In the genomic region with DNA sequence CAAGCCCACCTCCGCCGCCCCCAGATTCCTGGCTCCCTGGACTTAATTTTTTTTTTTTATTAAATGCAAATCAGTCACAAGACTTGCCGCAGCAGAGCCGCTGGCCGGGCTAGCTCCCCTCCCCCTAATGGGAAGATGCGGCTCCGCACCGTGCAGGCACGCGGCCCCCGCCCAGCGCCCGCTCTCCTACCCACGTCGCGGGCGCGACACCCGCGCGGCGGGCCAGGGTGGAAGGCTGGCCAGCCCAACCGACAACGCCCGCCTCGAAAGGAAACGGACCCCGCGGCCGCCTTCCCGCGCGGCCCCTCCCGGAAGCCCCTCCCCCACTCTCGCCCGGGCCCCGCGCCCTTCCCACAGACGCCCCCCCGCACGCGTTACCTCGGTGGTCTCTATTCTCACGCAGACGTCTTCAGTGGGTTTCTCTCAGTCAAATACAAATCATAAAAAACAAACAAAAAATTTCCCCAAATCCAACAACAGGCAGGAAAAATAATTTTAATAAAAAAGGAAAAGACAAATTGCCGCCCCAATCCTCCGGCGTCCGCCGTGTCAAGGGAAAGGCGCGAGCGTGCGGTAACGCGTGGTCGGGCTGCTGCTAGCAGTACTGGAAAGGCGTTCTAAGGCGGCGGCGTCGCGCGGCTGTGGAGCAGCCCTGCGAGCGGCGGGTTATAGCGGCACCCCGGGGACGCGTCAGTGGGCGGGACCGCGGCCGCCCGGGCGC, we compare ENCODE assay signal across 1 cellular context.
A peak's percentile ranks its signal among the peaks of the same experiment; 100 is the strongest.
TF ChIP-seq lines count a peak whose summit lies in the region.

A gene (minus strand): TSS at position 643 of the 721 bp plus-strand sequence. CDS start 1,480 bp downstream, outside the sequence.

TF ChIP-seq in WTC11, 78 proteins besides CTCF, POLR2A, EP300 and RAD21 (continued from another document and continues in another):
- TF ChIP-seq, protein P1, sequence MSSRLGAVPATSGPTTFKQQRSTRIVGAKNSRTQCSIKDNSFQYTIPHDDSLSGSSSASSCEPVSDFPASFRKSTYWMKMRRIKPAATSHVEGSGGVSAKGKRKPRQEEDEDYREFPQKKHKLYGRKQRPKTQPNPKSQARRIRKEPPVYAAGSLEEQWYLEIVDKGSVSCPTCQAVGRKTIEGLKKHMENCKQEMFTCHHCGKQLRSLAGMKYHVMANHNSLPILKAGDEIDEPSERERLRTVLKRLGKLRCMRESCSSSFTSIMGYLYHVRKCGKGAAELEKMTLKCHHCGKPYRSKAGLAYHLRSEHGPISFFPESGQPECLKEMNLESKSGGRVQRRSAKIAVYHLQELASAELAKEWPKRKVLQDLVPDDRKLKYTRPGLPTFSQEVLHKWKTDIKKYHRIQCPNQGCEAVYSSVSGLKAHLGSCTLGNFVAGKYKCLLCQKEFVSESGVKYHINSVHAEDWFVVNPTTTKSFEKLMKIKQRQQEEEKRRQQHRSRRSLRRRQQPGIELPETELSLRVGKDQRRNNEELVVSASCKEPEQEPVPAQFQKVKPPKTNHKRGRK (CRISPR knock-in tag; IDR thresholded peaks at IDR 0.05; ENCODE audit: borderline replicate concordance) = no peak; the same call in 1 of the 2 replicates
- TF ChIP-seq, protein P2, sequence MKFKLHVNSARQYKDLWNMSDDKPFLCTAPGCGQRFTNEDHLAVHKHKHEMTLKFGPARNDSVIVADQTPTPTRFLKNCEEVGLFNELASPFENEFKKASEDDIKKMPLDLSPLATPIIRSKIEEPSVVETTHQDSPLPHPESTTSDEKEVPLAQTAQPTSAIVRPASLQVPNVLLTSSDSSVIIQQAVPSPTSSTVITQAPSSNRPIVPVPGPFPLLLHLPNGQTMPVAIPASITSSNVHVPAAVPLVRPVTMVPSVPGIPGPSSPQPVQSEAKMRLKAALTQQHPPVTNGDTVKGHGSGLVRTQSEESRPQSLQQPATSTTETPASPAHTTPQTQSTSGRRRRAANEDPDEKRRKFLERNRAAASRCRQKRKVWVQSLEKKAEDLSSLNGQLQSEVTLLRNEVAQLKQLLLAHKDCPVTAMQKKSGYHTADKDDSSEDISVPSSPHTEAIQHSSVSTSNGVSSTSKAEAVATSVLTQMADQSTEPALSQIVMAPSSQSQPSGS (CRISPR knock-in tag; IDR thresholded peaks at IDR 0.05; ENCODE audit: borderline replicate concordance, low read depth) = no peak
- TF ChIP-seq, protein P3, sequence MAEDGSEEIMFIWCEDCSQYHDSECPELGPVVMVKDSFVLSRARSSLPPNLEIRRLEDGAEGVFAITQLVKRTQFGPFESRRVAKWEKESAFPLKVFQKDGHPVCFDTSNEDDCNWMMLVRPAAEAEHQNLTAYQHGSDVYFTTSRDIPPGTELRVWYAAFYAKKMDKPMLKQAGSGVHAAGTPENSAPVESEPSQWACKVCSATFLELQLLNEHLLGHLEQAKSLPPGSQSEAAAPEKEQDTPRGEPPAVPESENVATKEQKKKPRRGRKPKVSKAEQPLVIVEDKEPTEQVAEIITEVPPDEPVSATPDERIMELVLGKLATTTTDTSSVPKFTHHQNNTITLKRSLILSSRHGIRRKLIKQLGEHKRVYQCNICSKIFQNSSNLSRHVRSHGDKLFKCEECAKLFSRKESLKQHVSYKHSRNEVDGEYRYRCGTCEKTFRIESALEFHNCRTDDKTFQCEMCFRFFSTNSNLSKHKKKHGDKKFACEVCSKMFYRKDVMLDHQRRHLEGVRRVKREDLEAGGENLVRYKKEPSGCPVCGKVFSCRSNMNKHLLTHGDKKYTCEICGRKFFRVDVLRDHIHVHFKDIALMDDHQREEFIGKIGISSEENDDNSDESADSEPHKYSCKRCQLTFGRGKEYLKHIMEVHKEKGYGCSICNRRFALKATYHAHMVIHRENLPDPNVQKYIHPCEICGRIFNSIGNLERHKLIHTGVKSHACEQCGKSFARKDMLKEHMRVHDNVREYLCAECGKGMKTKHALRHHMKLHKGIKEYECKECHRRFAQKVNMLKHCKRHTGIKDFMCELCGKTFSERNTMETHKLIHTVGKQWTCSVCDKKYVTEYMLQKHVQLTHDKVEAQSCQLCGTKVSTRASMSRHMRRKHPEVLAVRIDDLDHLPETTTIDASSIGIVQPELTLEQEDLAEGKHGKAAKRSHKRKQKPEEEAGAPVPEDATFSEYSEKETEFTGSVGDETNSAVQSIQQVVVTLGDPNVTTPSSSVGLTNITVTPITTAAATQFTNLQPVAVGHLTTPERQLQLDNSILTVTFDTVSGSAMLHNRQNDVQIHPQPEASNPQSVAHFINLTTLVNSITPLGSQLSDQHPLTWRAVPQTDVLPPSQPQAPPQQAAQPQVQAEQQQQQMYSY (CRISPR knock-in tag; IDR thresholded peaks at IDR 0.05) = no peak
- TF ChIP-seq, protein P4, sequence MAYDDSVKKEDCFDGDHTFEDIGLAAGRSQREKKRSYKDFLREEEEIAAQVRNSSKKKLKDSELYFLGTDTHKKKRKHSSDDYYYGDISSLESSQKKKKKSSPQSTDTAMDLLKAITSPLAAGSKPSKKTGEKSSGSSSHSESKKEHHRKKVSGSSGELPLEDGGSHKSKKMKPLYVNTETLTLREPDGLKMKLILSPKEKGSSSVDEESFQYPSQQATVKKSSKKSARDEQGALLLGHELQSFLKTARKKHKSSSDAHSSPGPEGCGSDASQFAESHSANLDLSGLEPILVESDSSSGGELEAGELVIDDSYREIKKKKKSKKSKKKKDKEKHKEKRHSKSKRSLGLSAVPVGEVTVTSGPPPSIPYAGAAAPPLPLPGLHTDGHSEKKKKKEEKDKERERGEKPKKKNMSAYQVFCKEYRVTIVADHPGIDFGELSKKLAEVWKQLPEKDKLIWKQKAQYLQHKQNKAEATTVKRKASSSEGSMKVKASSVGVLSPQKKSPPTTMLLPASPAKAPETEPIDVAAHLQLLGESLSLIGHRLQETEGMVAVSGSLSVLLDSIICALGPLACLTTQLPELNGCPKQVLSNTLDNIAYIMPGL (CRISPR knock-in tag; IDR thresholded peaks at IDR 0.05) = no peak
- TF ChIP-seq ZBTB21 (CRISPR knock-in tag; IDR thresholded peaks at IDR 0.05; ENCODE audit: borderline replicate concordance) (no peak), MXD4 (CRISPR knock-in tag; IDR thresholded peaks at IDR 0.05; ENCODE audit: borderline replicate concordance) (no peak), NFYB (CRISPR knock-in tag; conservative IDR thresholded peaks at IDR 0.05; ENCODE audit: low read depth) (no peak), TEAD4 (CRISPR knock-in tag; IDR thresholded peaks at IDR 0.05) (0 out of 2 replicates have a peak, but pooled peaks have one; percentile 39), ZNF671 (CRISPR knock-in tag; IDR thresholded peaks at IDR 0.05) (peak; percentile 32; the same call in 1 of the 2 replicates), TCF7 (CRISPR knock-in tag; IDR thresholded peaks at IDR 0.05; ENCODE audit: low read depth) (no peak), SMAD4 (CRISPR knock-in tag; IDR thresholded peaks at IDR 0.05) (peak; percentile 79; the same call in 1 of the 2 replicates), CREB1 (CRISPR knock-in tag; IDR thresholded peaks at IDR 0.05) (0 out of 2 replicates have a peak, but pooled peaks have one; percentile 23), SOX15 (CRISPR knock-in tag; IDR thresholded peaks at IDR 0.05) (no peak), GTF2I (CRISPR knock-in tag; conservative IDR thresholded peaks at IDR 0.05) (no peak), JUN (CRISPR knock-in tag; IDR thresholded peaks at IDR 0.05) (peak; percentile 57; the same call in 1 of the 2 replicates), NFE2L1 (CRISPR knock-in tag; IDR thresholded peaks at IDR 0.05) (no peak), CREM (CRISPR knock-in tag; IDR thresholded peaks at IDR 0.05) (no peak; the same call in 1 of the 2 replicates), OVOL2 (CRISPR knock-in tag; IDR thresholded peaks at IDR 0.05; ENCODE audit: borderline replicate concordance) (no peak), NFATC4 (CRISPR knock-in tag; IDR thresholded peaks at IDR 0.05) (no peak), TEAD1 (CRISPR knock-in tag; IDR thresholded peaks at IDR 0.05) (peak; percentile 83; the same call in 1 of the 2 replicates), PRRX2 (CRISPR knock-in tag; IDR thresholded peaks at IDR 0.05) (no peak; the same call in 1 of the 2 replicates), GABPB1 (CRISPR knock-in tag; IDR thresholded peaks at IDR 0.05) (peak; percentile 66; the same call in 1 of the 2 replicates), JAZF1 (CRISPR knock-in tag; IDR thresholded peaks at IDR 0.05) (no peak), FOXP1 (CRISPR knock-in tag; IDR thresholded peaks at IDR 0.05; ENCODE audit: borderline replicate concordance) (peak; percentile 54; the same call in 1 of the 2 replicates), RORB (CRISPR knock-in tag; IDR thresholded peaks at IDR 0.05) (no peak), ETV6 (CRISPR knock-in tag; IDR thresholded peaks at IDR 0.05) (peak; percentile 52)
- TF ChIP-seq, protein P5, sequence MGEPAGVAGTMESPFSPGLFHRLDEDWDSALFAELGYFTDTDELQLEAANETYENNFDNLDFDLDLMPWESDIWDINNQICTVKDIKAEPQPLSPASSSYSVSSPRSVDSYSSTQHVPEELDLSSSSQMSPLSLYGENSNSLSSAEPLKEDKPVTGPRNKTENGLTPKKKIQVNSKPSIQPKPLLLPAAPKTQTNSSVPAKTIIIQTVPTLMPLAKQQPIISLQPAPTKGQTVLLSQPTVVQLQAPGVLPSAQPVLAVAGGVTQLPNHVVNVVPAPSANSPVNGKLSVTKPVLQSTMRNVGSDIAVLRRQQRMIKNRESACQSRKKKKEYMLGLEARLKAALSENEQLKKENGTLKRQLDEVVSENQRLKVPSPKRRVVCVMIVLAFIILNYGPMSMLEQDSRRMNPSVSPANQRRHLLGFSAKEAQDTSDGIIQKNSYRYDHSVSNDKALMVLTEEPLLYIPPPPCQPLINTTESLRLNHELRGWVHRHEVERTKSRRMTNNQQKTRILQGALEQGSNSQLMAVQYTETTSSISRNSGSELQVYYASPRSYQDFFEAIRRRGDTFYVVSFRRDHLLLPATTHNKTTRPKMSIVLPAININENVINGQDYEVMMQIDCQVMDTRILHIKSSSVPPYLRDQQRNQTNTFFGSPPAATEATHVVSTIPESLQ (CRISPR knock-in tag; IDR thresholded peaks at IDR 0.05) = no peak
- TF ChIP-seq, protein P6, sequence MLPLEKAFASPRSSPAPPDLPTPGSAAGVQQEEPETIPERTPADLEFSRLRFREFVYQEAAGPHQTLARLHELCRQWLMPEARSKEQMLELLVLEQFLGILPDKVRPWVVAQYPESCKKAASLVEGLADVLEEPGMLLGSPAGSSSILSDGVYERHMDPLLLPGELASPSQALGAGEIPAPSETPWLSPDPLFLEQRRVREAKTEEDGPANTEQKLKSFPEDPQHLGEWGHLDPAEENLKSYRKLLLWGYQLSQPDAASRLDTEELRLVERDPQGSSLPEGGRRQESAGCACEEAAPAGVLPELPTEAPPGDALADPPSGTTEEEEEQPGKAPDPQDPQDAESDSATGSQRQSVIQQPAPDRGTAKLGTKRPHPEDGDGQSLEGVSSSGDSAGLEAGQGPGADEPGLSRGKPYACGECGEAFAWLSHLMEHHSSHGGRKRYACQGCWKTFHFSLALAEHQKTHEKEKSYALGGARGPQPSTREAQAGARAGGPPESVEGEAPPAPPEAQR (CRISPR knock-in tag; IDR thresholded peaks at IDR 0.05) = no peak
- TF ChIP-seq, protein P7, sequence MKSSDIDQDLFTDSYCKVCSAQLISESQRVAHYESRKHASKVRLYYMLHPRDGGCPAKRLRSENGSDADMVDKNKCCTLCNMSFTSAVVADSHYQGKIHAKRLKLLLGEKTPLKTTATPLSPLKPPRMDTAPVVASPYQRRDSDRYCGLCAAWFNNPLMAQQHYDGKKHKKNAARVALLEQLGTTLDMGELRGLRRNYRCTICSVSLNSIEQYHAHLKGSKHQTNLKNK (CRISPR knock-in tag; IDR thresholded peaks at IDR 0.05) = no peak
- TF ChIP-seq, protein P8, sequence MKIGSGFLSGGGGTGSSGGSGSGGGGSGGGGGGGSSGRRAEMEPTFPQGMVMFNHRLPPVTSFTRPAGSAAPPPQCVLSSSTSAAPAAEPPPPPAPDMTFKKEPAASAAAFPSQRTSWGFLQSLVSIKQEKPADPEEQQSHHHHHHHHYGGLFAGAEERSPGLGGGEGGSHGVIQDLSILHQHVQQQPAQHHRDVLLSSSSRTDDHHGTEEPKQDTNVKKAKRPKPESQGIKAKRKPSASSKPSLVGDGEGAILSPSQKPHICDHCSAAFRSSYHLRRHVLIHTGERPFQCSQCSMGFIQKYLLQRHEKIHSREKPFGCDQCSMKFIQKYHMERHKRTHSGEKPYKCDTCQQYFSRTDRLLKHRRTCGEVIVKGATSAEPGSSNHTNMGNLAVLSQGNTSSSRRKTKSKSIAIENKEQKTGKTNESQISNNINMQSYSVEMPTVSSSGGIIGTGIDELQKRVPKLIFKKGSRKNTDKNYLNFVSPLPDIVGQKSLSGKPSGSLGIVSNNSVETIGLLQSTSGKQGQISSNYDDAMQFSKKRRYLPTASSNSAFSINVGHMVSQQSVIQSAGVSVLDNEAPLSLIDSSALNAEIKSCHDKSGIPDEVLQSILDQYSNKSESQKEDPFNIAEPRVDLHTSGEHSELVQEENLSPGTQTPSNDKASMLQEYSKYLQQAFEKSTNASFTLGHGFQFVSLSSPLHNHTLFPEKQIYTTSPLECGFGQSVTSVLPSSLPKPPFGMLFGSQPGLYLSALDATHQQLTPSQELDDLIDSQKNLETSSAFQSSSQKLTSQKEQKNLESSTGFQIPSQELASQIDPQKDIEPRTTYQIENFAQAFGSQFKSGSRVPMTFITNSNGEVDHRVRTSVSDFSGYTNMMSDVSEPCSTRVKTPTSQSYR (CRISPR knock-in tag; IDR thresholded peaks at IDR 0.05) = 0 out of 2 replicates have a peak, but pooled peaks have one; percentile 25
- TF ChIP-seq, protein P9, sequence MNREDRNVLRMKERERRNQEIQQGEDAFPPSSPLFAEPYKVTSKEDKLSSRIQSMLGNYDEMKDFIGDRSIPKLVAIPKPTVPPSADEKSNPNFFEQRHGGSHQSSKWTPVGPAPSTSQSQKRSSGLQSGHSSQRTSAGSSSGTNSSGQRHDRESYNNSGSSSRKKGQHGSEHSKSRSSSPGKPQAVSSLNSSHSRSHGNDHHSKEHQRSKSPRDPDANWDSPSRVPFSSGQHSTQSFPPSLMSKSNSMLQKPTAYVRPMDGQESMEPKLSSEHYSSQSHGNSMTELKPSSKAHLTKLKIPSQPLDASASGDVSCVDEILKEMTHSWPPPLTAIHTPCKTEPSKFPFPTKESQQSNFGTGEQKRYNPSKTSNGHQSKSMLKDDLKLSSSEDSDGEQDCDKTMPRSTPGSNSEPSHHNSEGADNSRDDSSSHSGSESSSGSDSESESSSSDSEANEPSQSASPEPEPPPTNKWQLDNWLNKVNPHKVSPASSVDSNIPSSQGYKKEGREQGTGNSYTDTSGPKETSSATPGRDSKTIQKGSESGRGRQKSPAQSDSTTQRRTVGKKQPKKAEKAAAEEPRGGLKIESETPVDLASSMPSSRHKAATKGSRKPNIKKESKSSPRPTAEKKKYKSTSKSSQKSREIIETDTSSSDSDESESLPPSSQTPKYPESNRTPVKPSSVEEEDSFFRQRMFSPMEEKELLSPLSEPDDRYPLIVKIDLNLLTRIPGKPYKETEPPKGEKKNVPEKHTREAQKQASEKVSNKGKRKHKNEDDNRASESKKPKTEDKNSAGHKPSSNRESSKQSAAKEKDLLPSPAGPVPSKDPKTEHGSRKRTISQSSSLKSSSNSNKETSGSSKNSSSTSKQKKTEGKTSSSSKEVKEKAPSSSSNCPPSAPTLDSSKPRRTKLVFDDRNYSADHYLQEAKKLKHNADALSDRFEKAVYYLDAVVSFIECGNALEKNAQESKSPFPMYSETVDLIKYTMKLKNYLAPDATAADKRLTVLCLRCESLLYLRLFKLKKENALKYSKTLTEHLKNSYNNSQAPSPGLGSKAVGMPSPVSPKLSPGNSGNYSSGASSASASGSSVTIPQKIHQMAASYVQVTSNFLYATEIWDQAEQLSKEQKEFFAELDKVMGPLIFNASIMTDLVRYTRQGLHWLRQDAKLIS (CRISPR knock-in tag; IDR thresholded peaks at IDR 0.05; ENCODE audit: borderline replicate concordance) = no peak
- TF ChIP-seq, protein P10, sequence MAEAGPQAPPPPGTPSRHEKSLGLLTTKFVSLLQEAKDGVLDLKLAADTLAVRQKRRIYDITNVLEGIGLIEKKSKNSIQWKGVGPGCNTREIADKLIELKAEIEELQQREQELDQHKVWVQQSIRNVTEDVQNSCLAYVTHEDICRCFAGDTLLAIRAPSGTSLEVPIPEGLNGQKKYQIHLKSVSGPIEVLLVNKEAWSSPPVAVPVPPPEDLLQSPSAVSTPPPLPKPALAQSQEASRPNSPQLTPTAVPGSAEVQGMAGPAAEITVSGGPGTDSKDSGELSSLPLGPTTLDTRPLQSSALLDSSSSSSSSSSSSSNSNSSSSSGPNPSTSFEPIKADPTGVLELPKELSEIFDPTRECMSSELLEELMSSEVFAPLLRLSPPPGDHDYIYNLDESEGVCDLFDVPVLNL (CRISPR knock-in tag; IDR thresholded peaks at IDR 0.05; ENCODE audit: borderline replicate concordance, low read depth) = no peak
